ENCODE assay signal across 8 cellular contexts in genomic region chr19:40570313-40571004, GRCh38. TPM values are rescaled to one million over a fixed set of nuclear protein-coding genes. Genes with fewer than 3 reads are reported as not detected.
DNase-seq lines count a peak whose midpoint lies in the region; ATAC-seq and TF ChIP-seq lines count a peak whose summit lies in the region.

No MANE protein-coding gene starts in this region.

- POLR2A ChIA-PET in AG04450 (lab: Yijun Ruan, JAX) (interaction anchor here (0.5 to 1.9 kb wide), 18 partner anchors 13 to 1289 kb away, joined by 3 to 14 read pairs (median 4); partner anchors contain the start of genes BLVRB, HIPK4 and SERTAD1), WTC11 (lab: Charles Lee) (interaction anchor here (0.5 to 0.9 kb wide), 6 partner anchors 20 to 208 kb away, joined by 3 read pairs; partner anchors contain the start of genes BLVRB and RAB4B)

- peak overlapping the region; percentile 75 for H3K4me3 Mint-ChIP-seq in WTC11

- WGBS in spleen, 5 donors: 1 to 3% (median 1%) methylated on average over 17 to 53 of the region's 53 CpGs

- DNase-seq in AG04450 (ENCODE audit: low read depth, low spot score): peak; percentile 100
- peak; percentile 100 for DNase-seq in NCI-H2227 (lab: John Stamatoyannopoulos, UW; ENCODE audit: unreplicated experiment)
- DNase-seq in WTC11 (ENCODE audit: low spot score): peak; percentile 100
- peak; percentile 100 for DNase-seq in cardiac fibroblast (ENCODE audit: low read depth in 2 of 2)
- peak; percentile 97 for DNase-seq in inferior parietal cortex (ENCODE audit: extremely low spot score)
- peak; percentile 99 for DNase-seq in spleen

- H3K36me3 Mint-ChIP-seq in WTC11: 0 out of 2 replicates have a peak, but pooled peaks cover 3% of the 10 kb centered on the region

- H3K27me3 ChIP-seq in AG04450 (ENCODE audit: control insufficient read depth, insufficient read depth, low read length): peaks cover 8% of the 10 kb centered on the region
- peaks cover 0 to 41% (median 33%) of the 10 kb centered on the region in 7 donors for H3K27me3 ChIP-seq in spleen (replicated peaks in 1 of 7)

- TF ChIP-seq POLR2A in spleen (IDR thresholded peaks at IDR 0.05): peak in 1 of 3 donors; percentile 46

- H3K4me1 ChIP-seq in spleen: peaks cover 5 to 34% (median 16%) of the 10 kb centered on the region in 6 donors

- H3K4me1 Mint-ChIP-seq in WTC11: peaks cover 15% of the 10 kb centered on the region

- intact Hi-C loops in spleen (cut with DNase I; ENCODE audit: low total_unique reads): loop anchor here (10.0 kb wide), 1 partner anchor 126 kb away; the partner anchor contains the start of gene SERTAD3

- ATAC-seq in GM18907 (IDR thresholded peaks at IDR 0.05; ENCODE audit: unreplicated experiment) (peak; percentile 83), HG03159 (IDR thresholded peaks at IDR 0.05; ENCODE audit: unreplicated experiment) (peak; percentile 86), WTC11 (peak; percentile 96)

- peak overlapping the region; percentile 89 for H3K27ac ChIP-seq in AG04450 (ENCODE audit: low read depth, low read length)
- peak overlapping the region in 4 of 8 donors; percentile 14 to 75 (median 65) for H3K27ac ChIP-seq in spleen

- H3K27ac Mint-ChIP-seq in WTC11: no peak overlapping the region; the same call in 1 of the 2 replicates

- H3K9me3 ChIP-seq in AG04450 (ENCODE audit: control insufficient read depth, insufficient read depth, low read length) (peaks cover 3% of the 10 kb centered on the region; the same call in 1 of the 2 replicates), spleen (no peaks in the 10 kb centered on the region)

- CTCF ChIA-PET in AG04450 (lab: Charles Lee): interaction anchor here (0.7 to 1.6 kb wide), 6 partner anchors 21 to 64 kb away, joined by 3 to 10 read pairs (median 4); no protein-coding TSS in a partner anchor
- CTCF ChIA-PET in WTC11 (lab: Charles Lee): interaction anchor here (0.5 to 3.0 kb wide), 38 partner anchors 8 to 451 kb away, joined by 3 to 69 read pairs (median 6); partner anchors contain the start of genes BLVRB, COQ8B, LTBP4 and NUMBL

- H3K4me3 ChIP-seq in AG04450 (ENCODE audit: low read depth, low read length) (peak overlapping the region; percentile 77), cardiac fibroblast (replicated peaks in 1 of 2; ENCODE audit: low read depth in 2 of 2, low read length in 2 of 2) (peak overlapping the region; percentile 52 to 60), spleen (peak overlapping the region in 5 of 8 donors; percentile 2 to 65 (median 28))

- TF ChIP-seq CTCF in AG04450 (IDR thresholded peaks at IDR 0.05; ENCODE audit: low read depth, low read length) (no peak), WTC11 (IDR thresholded peaks at IDR 0.05) (no peak), cardiac fibroblast (IDR thresholded peaks at IDR 0.05; ENCODE audit: low read depth, low read length) (peak; percentile 40), spleen (IDR thresholded peaks at IDR 0.05 in 8 of 11, conservative IDR thresholded peaks at IDR 0.05 in 3 of 11) (peak in 5 of 11 experiments; percentile 44 to 82 (median 77))

- no peaks in the 10 kb centered on the region for H3K36me3 ChIP-seq in spleen

- H3K9me3 Mint-ChIP-seq in WTC11: peaks cover 4% of the 10 kb centered on the region

- H3K27me3 Mint-ChIP-seq in WTC11 (ENCODE audit: low read depth): peaks cover 78% of the 10 kb centered on the region

TF ChIP-seq in WTC11, 78 proteins besides CTCF, POLR2A, EP300 and RAD21:
- TF ChIP-seq HMGXB4 (CRISPR knock-in tag; IDR thresholded peaks at IDR 0.05): no peak
- TF ChIP-seq, protein P1, sequence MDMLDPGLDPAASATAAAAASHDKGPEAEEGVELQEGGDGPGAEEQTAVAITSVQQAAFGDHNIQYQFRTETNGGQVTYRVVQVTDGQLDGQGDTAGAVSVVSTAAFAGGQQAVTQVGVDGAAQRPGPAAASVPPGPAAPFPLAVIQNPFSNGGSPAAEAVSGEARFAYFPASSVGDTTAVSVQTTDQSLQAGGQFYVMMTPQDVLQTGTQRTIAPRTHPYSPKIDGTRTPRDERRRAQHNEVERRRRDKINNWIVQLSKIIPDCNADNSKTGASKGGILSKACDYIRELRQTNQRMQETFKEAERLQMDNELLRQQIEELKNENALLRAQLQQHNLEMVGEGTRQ (CRISPR knock-in tag; IDR thresholded peaks at IDR 0.05): peak; percentile 64
- no peak for TF ChIP-seq ZBTB21 (CRISPR knock-in tag; IDR thresholded peaks at IDR 0.05; ENCODE audit: borderline replicate concordance)
- TF ChIP-seq, protein P2, sequence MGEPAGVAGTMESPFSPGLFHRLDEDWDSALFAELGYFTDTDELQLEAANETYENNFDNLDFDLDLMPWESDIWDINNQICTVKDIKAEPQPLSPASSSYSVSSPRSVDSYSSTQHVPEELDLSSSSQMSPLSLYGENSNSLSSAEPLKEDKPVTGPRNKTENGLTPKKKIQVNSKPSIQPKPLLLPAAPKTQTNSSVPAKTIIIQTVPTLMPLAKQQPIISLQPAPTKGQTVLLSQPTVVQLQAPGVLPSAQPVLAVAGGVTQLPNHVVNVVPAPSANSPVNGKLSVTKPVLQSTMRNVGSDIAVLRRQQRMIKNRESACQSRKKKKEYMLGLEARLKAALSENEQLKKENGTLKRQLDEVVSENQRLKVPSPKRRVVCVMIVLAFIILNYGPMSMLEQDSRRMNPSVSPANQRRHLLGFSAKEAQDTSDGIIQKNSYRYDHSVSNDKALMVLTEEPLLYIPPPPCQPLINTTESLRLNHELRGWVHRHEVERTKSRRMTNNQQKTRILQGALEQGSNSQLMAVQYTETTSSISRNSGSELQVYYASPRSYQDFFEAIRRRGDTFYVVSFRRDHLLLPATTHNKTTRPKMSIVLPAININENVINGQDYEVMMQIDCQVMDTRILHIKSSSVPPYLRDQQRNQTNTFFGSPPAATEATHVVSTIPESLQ (CRISPR knock-in tag; IDR thresholded peaks at IDR 0.05): no peak
- TF ChIP-seq NFYB (CRISPR knock-in tag; conservative IDR thresholded peaks at IDR 0.05; ENCODE audit: low read depth): peak; percentile 77
- TF ChIP-seq, protein P3, sequence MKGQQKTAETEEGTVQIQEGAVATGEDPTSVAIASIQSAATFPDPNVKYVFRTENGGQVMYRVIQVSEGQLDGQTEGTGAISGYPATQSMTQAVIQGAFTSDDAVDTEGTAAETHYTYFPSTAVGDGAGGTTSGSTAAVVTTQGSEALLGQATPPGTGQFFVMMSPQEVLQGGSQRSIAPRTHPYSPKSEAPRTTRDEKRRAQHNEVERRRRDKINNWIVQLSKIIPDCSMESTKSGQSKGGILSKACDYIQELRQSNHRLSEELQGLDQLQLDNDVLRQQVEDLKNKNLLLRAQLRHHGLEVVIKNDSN (CRISPR knock-in tag; IDR thresholded peaks at IDR 0.05): no peak
- TF ChIP-seq CDX4 (CRISPR knock-in tag; IDR thresholded peaks at IDR 0.05; ENCODE audit: borderline replicate concordance): no peak
- TF ChIP-seq SP1 (CRISPR knock-in tag; conservative IDR thresholded peaks at IDR 0.05): peak; percentile 96

RNA-seq across cellular contexts. Expression of gene SHKBP1, which starts 6.2 kb away (rescaled TPM):
- polyA plus RNA-seq in AG04450 (2011; rRNA removed) (42.5 and 62.7 TPM in 2 replicates), spleen (100 to 1,000 TPM; 102 to 164 (median 152) TPM)
- 65.5 and 108 TPM in 2 replicates for polyA minus RNA-seq in AG04450 (2011; rRNA and poly(A)+ RNA removed)
- total RNA-seq in WTC11 (2021) (71.7 to 82.1 TPM (median 76.9 TPM) in 3 replicates), spleen (100 to 1,000 TPM; 127 to 282 (median 151) TPM)

RNA-seq across cellular contexts. Expression of gene LTBP4, which starts 30.7 kb away (rescaled TPM):
- polyA plus RNA-seq in AG04450 (2011; rRNA removed) (41.3 and 70.3 TPM in 2 replicates), spleen (100 to 1,000 TPM in 1 of 3 donors, 10 to 100 TPM in 2; 26.5 to 107 (median 34.3) TPM)
- 41.9 and 53.5 TPM in 2 replicates for polyA minus RNA-seq in AG04450 (2011; rRNA and poly(A)+ RNA removed)
- total RNA-seq in WTC11 (2021) (125 to 168 TPM (median 166 TPM) in 3 replicates), spleen (100 to 1,000 TPM in 6 of 7 donors, 10 to 100 TPM in 1; 66.0 to 197 (median 186) TPM)
